Comparison of ENCODE assay signal across 18 cellular contexts in genomic region chr10:44258460-44259089, GRCh38.
A peak's percentile ranks its signal among the peaks of the same experiment; 100 is the strongest.
DNase-seq lines count a peak whose midpoint lies in the region; ATAC-seq, FAIRE-seq and TF ChIP-seq lines count a peak whose summit lies in the region.
"Had no signal": no experiment of that assay in that cellular context is flagged by ENCODE, and none has a peak within 500 bp of the region (broad histone marks: within the 10 kb centered on the region; RNA-seq: fewer than 3 reads in every experiment).

No MANE protein-coding gene starts in this region.

- peaks cover 21% of the 10 kb centered on the region for H3K9me2 ChIP-seq in GM23338 (ENCODE audit: insufficient read depth)

- H3K56ac ChIP-seq in H1 (replicated peaks; ENCODE audit: insufficient read length, low read depth, low read length) (no peak overlapping the region), mesendoderm (ENCODE audit: low read length) (no peak overlapping the region)

- no peak overlapping the region for H3K4me3 Mint-ChIP-seq in GM23338
- no peak overlapping the region for H3K4me3 Mint-ChIP-seq in progenitor cell of endocrine pancreas (ENCODE audit: low read depth)
- H3K4me3 Mint-ChIP-seq: B cell; CD4-positive, alpha-beta T cell had no signal

- H3K27ac Mint-ChIP-seq in GM23338 (no peak overlapping the region), progenitor cell of endocrine pancreas (peak overlapping the region; percentile 26)
- H3K27ac Mint-ChIP-seq: B cell; CD4-positive, alpha-beta T cell had no signal

- H2BK5ac ChIP-seq in H1 (ENCODE audit: low read depth, low read length) (no peak overlapping the region), mesendoderm (ENCODE audit: low read length) (no peak overlapping the region)

- H3F3A ChIP-seq in GM23338 (replicated peaks; ENCODE audit: low read depth): no peaks in the 10 kb centered on the region

- H3K36me3 ChIP-seq in GM23338 (ENCODE audit: insufficient read depth) (no peaks in the 10 kb centered on the region), H1 (ENCODE audit: control insufficient read depth in 2 of 4, insufficient read depth in 4 of 4, low read length in 3 of 4) (no peaks in the 10 kb centered on the region), mesendoderm (ENCODE audit: control insufficient read depth, insufficient read depth, low read length) (no peaks in the 10 kb centered on the region)

- H3K4me3 ChIP-seq in GM23338 (no peak overlapping the region), H1 (ENCODE audit: extremely low read depth in 1 of 4, insufficient read depth in 2 of 4, low read depth in 3 of 4, low read length in 4 of 4) (no peak overlapping the region), mesendoderm (ENCODE audit: low read length) (no peak overlapping the region)

- no peak overlapping the region for H3K4me2 ChIP-seq in GM23338
- H3K4me2 ChIP-seq in H1 (ENCODE audit: insufficient read depth in 1 of 2, low read depth in 2 of 2, low read length in 2 of 2): no peak overlapping the region
- no peak overlapping the region for H3K4me2 ChIP-seq in mesendoderm (ENCODE audit: low read length)

- no peak overlapping the region for H2BK20ac ChIP-seq in H1 (ENCODE audit: low read length)

- no peak overlapping the region for H3K14ac ChIP-seq in H1 (ENCODE audit: insufficient read length)

- H4K5ac ChIP-seq in H1 (ENCODE audit: insufficient read length, low read depth, low read length) (no peak overlapping the region), mesendoderm (ENCODE audit: low read length) (no peak overlapping the region)

- TF ChIP-seq POLR2A in H1 (IDR thresholded peaks at IDR 0.05; ENCODE audit: control extremely low read depth in 1 of 2, low read depth in 2 of 2, low read length in 2 of 2): no peak

- no peaks in the 10 kb centered on the region for H3K9me3 ChIP-seq in H1 (ENCODE audit: insufficient read depth in 2 of 2, low read depth in 1 of 2, low read length in 1 of 2)

- peak overlapping the region; percentile 85; the same call in 1 of the 2 replicates for H2AFZ ChIP-seq in GM23338
- H2AFZ ChIP-seq in H1 (ENCODE audit: low read length): no peak overlapping the region

- H3K79me1 ChIP-seq in H1 (ENCODE audit: low read depth, low read length): no peaks in the 10 kb centered on the region
- no peaks in the 10 kb centered on the region for H3K79me1 ChIP-seq in mesendoderm (ENCODE audit: low read length)

- H3K23me2 ChIP-seq in H1 (ENCODE audit: low read depth, low read length): no peaks in the 10 kb centered on the region

- H4K91ac ChIP-seq in H1 (replicated peaks; ENCODE audit: insufficient read length, low read length): no peak overlapping the region

- H2AK5ac ChIP-seq in H1 (ENCODE audit: low read depth, low read length) (no peak overlapping the region), mesendoderm (ENCODE audit: low read length) (no peak overlapping the region)

- no peak overlapping the region for H3K4ac ChIP-seq in H1 (replicated peaks; ENCODE audit: insufficient read length, low read depth, low read length)
- no peak overlapping the region for H3K4ac ChIP-seq in mesendoderm (ENCODE audit: low read depth, low read length)

- H3K9ac ChIP-seq in H1 (replicated peaks in 1 of 4; ENCODE audit: extremely low read depth in 1 of 4, low read depth in 3 of 4, low read length in 3 of 4) (no peak overlapping the region), mesendoderm (ENCODE audit: low read length) (no peak overlapping the region)

- CTCF ChIA-PET in H1 (lab: Charles Lee; ENCODE audit: partially characterized antibody): interaction anchor here (0.7 to 1.7 kb wide), 5 partner anchors 9 to 139 kb away, joined by 3 to 5 read pairs (median 3); no protein-coding TSS in a partner anchor

- H3K27ac ChIP-seq in GM23338 (ENCODE audit: low read depth) (no peak overlapping the region), H1 (ENCODE audit: low read depth, low read length) (no peak overlapping the region), mesendoderm (ENCODE audit: low read depth, low read length) (no peak overlapping the region)

- H3K79me2 ChIP-seq in GM23338 (replicated peaks; ENCODE audit: insufficient read depth) (no peaks in the 10 kb centered on the region), H1 (ENCODE audit: control insufficient read depth in 1 of 2, insufficient read depth in 2 of 2, low read length in 2 of 2) (no peaks in the 10 kb centered on the region), mesendoderm (ENCODE audit: control insufficient read depth, insufficient read depth, low read length) (no peaks in the 10 kb centered on the region)

- H2BK120ac ChIP-seq in H1 (replicated peaks; ENCODE audit: low read depth, low read length) (no peak overlapping the region), mesendoderm (ENCODE audit: low read depth, low read length) (no peak overlapping the region)

- H3K36me3 Mint-ChIP-seq in GM23338 (ENCODE audit: low read depth): peaks cover 2% of the 10 kb centered on the region; the same call in 1 of the 3 replicates
- H3K36me3 Mint-ChIP-seq in progenitor cell of endocrine pancreas (ENCODE audit: insufficient read depth): no peaks in the 10 kb centered on the region

- no peak overlapping the region for H3K23ac ChIP-seq in H1 (ENCODE audit: insufficient read length)
- no peak overlapping the region for H3K23ac ChIP-seq in mesendoderm (ENCODE audit: low read length)

- peaks cover 15% of the 10 kb centered on the region for H3K4me1 Mint-ChIP-seq in GM23338
- H3K4me1 Mint-ChIP-seq in progenitor cell of endocrine pancreas (ENCODE audit: low read depth): peaks cover 10% of the 10 kb centered on the region
- H3K4me1 Mint-ChIP-seq: B cell had no signal

- no peak for FAIRE-seq in H1 (lab: Jason Lieb, UNC)
- FAIRE-seq: A204.1, G401.6, GM12892, GM19239, H54, HTR-8/SVneo had no signal

- H3K27me3 ChIP-seq in GM23338 (ENCODE audit: insufficient read depth) (no peaks in the 10 kb centered on the region), H1 (replicated peaks in 1 of 4; ENCODE audit: control insufficient read depth in 3 of 4, extremely low read depth in 1 of 4, insufficient read depth in 3 of 4, low read length in 3 of 4) (no peaks in the 10 kb centered on the region), mesendoderm (ENCODE audit: insufficient read depth, low read length, poor library complexity) (no peaks in the 10 kb centered on the region)

- no peak for TF ChIP-seq CTCF in GM23338 (conservative IDR thresholded peaks at IDR 0.05; ENCODE audit: low read depth in 2 of 2)
- TF ChIP-seq CTCF in H1 (IDR thresholded peaks at IDR 0.05; ENCODE audit: control extremely low read depth in 1 of 3, insufficient read depth in 1 of 3, low read depth in 1 of 3, low read length in 3 of 3): no peak
- TF ChIP-seq CTCF in progenitor cell of endocrine pancreas (IDR thresholded peaks at IDR 0.05; ENCODE audit: unreplicated experiment): no peak

- H4K8ac ChIP-seq in H1 (ENCODE audit: extremely low read depth, insufficient read depth, low read length): no peak overlapping the region; the same call in 1 of the 2 replicates
- no peak overlapping the region for H4K8ac ChIP-seq in mesendoderm (ENCODE audit: low read depth, low read length)

- H4K20me1 ChIP-seq in GM23338 (replicated peaks; ENCODE audit: insufficient read depth) (no peaks in the 10 kb centered on the region), H1 (replicated peaks in 1 of 2; ENCODE audit: control insufficient read depth in 1 of 2, insufficient read depth in 2 of 2, low read length in 2 of 2) (no peaks in the 10 kb centered on the region)

- TF ChIP-seq EP300 in H1 (IDR thresholded peaks at IDR 0.05; ENCODE audit: borderline replicate concordance in 1 of 2, low read depth in 2 of 2, low read length in 2 of 2): no peak

- H2BK12ac ChIP-seq in H1 (ENCODE audit: low read depth, low read length): no peak overlapping the region

- ATAC-seq in GM23338 (no peak; the same call in 2 of the 3 replicates), HG02678 (IDR thresholded peaks at IDR 0.05; ENCODE audit: unreplicated experiment) (no peak), GM21423 (IDR thresholded peaks at IDR 0.05; ENCODE audit: unreplicated experiment) (no peak)

- POLR2A ChIA-PET in H1 (lab: Charles Lee; ENCODE audit: partially characterized antibody): no interaction called here

- no peak overlapping the region for H3K18ac ChIP-seq in H1 (ENCODE audit: extremely low read depth, low read length)
- no peak overlapping the region for H3K18ac ChIP-seq in mesendoderm (ENCODE audit: low read length)

- no peak for DNase-seq in GM23338 (ENCODE audit: low spot score)
- DNase-seq in H1 (ENCODE audit: low read depth in 1 of 2, low spot score in 2 of 2): no peak
- peak; percentile 24 for DNase-seq in mesendoderm
- DNase-seq in progenitor cell of endocrine pancreas (ENCODE audit: low spot score, unreplicated experiment): no peak
- no peak for DNase-seq in A172 (ENCODE audit: low spot score)
- no peak for DNase-seq in stimulated activated CD4-positive, alpha-beta T cell treated with anti-CD3 and anti-CD28 coated beads, Interleukin-2, amount 100 ng/mL, for 24 hours
- DNase-seq: C1 segment of cervical spinal cord; CD4-positive, alpha-beta T cell; DMS79 treated with DMSO at 0.1 percent for 48 hours had no signal

- H3K4me1 ChIP-seq in GM23338 (ENCODE audit: insufficient read depth): peaks cover 10% of the 10 kb centered on the region; the same call in 1 of the 2 replicates
- H3K4me1 ChIP-seq in H1 (replicated peaks in 1 of 4; ENCODE audit: control insufficient read depth in 3 of 4, insufficient read depth in 4 of 4, low read length in 3 of 4): peaks cover 3 to 10% (median 8%) of the 10 kb centered on the region in 4 experiments
- H3K4me1 ChIP-seq in mesendoderm (ENCODE audit: control insufficient read depth, low read depth, low read length): peaks cover 8% of the 10 kb centered on the region

- H2BK15ac ChIP-seq in H1 (ENCODE audit: low read length): 0 out of 2 replicates have a peak overlapping the region, but pooled peaks have one; percentile 49
- H2BK15ac ChIP-seq in mesendoderm (replicated peaks; ENCODE audit: low read depth): no peak overlapping the region

- 79% methylated on average over 4 of the region's 4 CpGs; no CpG with 5 or more reads in 1 of the 2 experiments for WGBS in H1 (ENCODE audit: extremely low coverage in 1 of 2, insufficient coverage in 1 of 2, insufficient read length in 1 of 2, insufficient replicate concordance in 2 of 2, low coverage in 1 of 2, low lambda C conversion rate in 2 of 2, missing lambda C conversion rate in 1 of 2), 2 experiments
- WGBS in mesendoderm (ENCODE audit: extremely low coverage, insufficient coverage, low lambda C conversion rate): no CpG with 5 or more reads among the region's 4 CpGs

- TF ChIP-seq RAD21 in H1 (IDR thresholded peaks at IDR 0.05 in 1 of 2, conservative IDR thresholded peaks at IDR 0.05 in 1 of 2; ENCODE audit: low read depth in 2 of 2, low read length in 2 of 2): no peak

- H3K9me3 Mint-ChIP-seq in GM23338: no peaks in the 10 kb centered on the region; the same call in 2 of the 3 replicates
- no peaks in the 10 kb centered on the region for H3K9me3 Mint-ChIP-seq in progenitor cell of endocrine pancreas (ENCODE audit: low read depth)
- H3K9me3 Mint-ChIP-seq: CD4-positive, alpha-beta T cell had no signal

- H3K27me3 Mint-ChIP-seq in GM23338 (ENCODE audit: insufficient read depth, low read depth, poor library complexity) (peaks cover 11% of the 10 kb centered on the region), progenitor cell of endocrine pancreas (peaks cover 3% of the 10 kb centered on the region)
- H3K27me3 Mint-ChIP-seq: B cell had no signal

TF ChIP-seq in GM23338, 12 proteins besides CTCF, POLR2A, EP300 and RAD21 (continues in another document):
- TF ChIP-seq JUNB (IDR thresholded peaks at IDR 0.05; ENCODE audit: unreplicated experiment): no peak

TF ChIP-seq in H1, 55 proteins besides CTCF, POLR2A, EP300 and RAD21 (continues in another document):
- no peak for TF ChIP-seq MAFK (IDR thresholded peaks at IDR 0.05; ENCODE audit: low read depth, low read length)
